In genomic region chr16:87766485-87766797, GRCh38 we compare ENCODE assay signal across 8 cellular contexts. TPM values are rescaled to one million over a fixed set of nuclear protein-coding genes. Genes with fewer than 3 reads are reported as not detected.
DNase-seq lines count a peak whose midpoint lies in the region; ATAC-seq and TF ChIP-seq lines count a peak whose summit lies in the region.

No MANE protein-coding gene starts in this region.

- H3K27ac Mint-ChIP-seq in stimulated activated naive CD8-positive, alpha-beta T cell treated with anti-CD3 and anti-CD28 coated beads, Interleukin-15, Interleukin-2, amounts not matched to agents 100 ng/mL and 50 ng/mL, for 24 hours, result no peak overlapping the region

- H3K9me3 ChIP-seq in mucosa of descending colon, result no peaks in the 10 kb centered on the region

- peaks cover 34% of the 10 kb centered on the region for H3K4me1 Mint-ChIP-seq in stimulated activated naive CD8-positive, alpha-beta T cell treated with anti-CD3 and anti-CD28 coated beads, Interleukin-15, Interleukin-2, amounts not matched to agents 100 ng/mL and 50 ng/mL, for 24 hours (ENCODE audit: low read depth)

- peaks cover 12% of the 10 kb centered on the region for H3K4me1 ChIP-seq in mucosa of descending colon (ENCODE audit: low read depth)

- DNase-seq in stimulated activated naive CD8-positive, alpha-beta T cell treated with anti-CD3 and anti-CD28 coated beads, Interleukin-15, Interleukin-2, amounts not matched to agents 100 U/mL and 50 U/mL, for 24 hours, result no peak
- DNase-seq in cardiac fibroblast (ENCODE audit: low read depth in 2 of 2) (no peak), mucosa of descending colon (peak in 1 of 3 donors; percentile 55), Kasumi-1 (lab: John Stamatoyannopoulos, UW) (no peak), anterior cingulate cortex (lab: John Stamatoyannopoulos, UW) (no peak), DMS153 (lab: John Stamatoyannopoulos, UW) (no peak)

- peak overlapping the region; percentile 93 for H3K4me3 Mint-ChIP-seq in stimulated activated naive CD8-positive, alpha-beta T cell treated with anti-CD3 and anti-CD28 coated beads, Interleukin-15, Interleukin-2, amounts not matched to agents 100 ng/mL and 50 ng/mL, for 24 hours

- TF ChIP-seq CTCF in cardiac fibroblast (IDR thresholded peaks at IDR 0.05; ENCODE audit: low read depth, low read length) (no peak), mucosa of descending colon (IDR thresholded peaks at IDR 0.05) (no peak)

- H3K9me3 Mint-ChIP-seq in stimulated activated naive CD8-positive, alpha-beta T cell treated with anti-CD3 and anti-CD28 coated beads, Interleukin-15, Interleukin-2, amounts not matched to agents 100 ng/mL and 50 ng/mL, for 24 hours, result no peaks in the 10 kb centered on the region

- H3K36me3 Mint-ChIP-seq in stimulated activated naive CD8-positive, alpha-beta T cell treated with anti-CD3 and anti-CD28 coated beads, Interleukin-15, Interleukin-2, amounts not matched to agents 100 ng/mL and 50 ng/mL, for 24 hours (ENCODE audit: low read depth), result peaks cover 25% of the 10 kb centered on the region

- H3K4me3 ChIP-seq in cardiac fibroblast (replicated peaks in 1 of 2; ENCODE audit: low read depth in 2 of 2, low read length in 2 of 2) (peak overlapping the region; percentile 88 to 93), mucosa of descending colon (peak overlapping the region; percentile 85)

- ATAC-seq in stimulated activated naive CD8-positive, alpha-beta T cell treated with anti-CD3 and anti-CD28 coated beads, Interleukin-15, Interleukin-2, amounts not matched to agents 100 U/mL and 50 U/mL, for 24 hours, result no peak
- no peak for ATAC-seq in mucosa of descending colon
- ATAC-seq in GM21529 (IDR thresholded peaks at IDR 0.05; ENCODE audit: unreplicated experiment), result no peak

- no peaks in the 10 kb centered on the region for H3K36me3 ChIP-seq in mucosa of descending colon (ENCODE audit: low read depth)

- H3K27me3 Mint-ChIP-seq in stimulated activated naive CD8-positive, alpha-beta T cell treated with anti-CD3 and anti-CD28 coated beads, Interleukin-15, Interleukin-2, amounts not matched to agents 100 ng/mL and 50 ng/mL, for 24 hours, result no peaks in the 10 kb centered on the region

- intact Hi-C loops in mucosa of descending colon (cut with DNase I, micrococcal nuclease), result no loop called here

RNA-seq across cellular contexts. Expression of gene KLHDC4, which starts 0.7 kb away (rescaled TPM):
- 10 to 100 TPM; 41.6 to 67.7 (median 46.4) TPM for total RNA-seq in mucosa of descending colon
